In genomic region chr4:26288308-26288982, GRCh38 we compare ENCODE assay signal across 9 cellular contexts. TPM values are rescaled to one million over a fixed set of nuclear protein-coding genes. Genes with fewer than 3 reads are reported as not detected.
DNase-seq lines count a peak whose midpoint lies in the region; ATAC-seq and TF ChIP-seq lines count a peak whose summit lies in the region.
"Had no signal": no experiment of that assay in that cellular context is flagged by ENCODE, and none has a peak within 500 bp of the region (broad histone marks: within the 10 kb centered on the region; RNA-seq: fewer than 3 reads in every experiment).

No MANE protein-coding gene starts in this region.

- peak; percentile 82 for DNase-seq in SIG-M5 (lab: John Stamatoyannopoulos, UW)
- peak; percentile 40 to 62 for DNase-seq in foreskin keratinocyte
- DNase-seq in iPS-NIHi7 (ENCODE audit: extremely low spot score): no peak
- DNase-seq in thyroid gland: no peak
- no peak for DNase-seq in NCI-H1092 treated with DMSO at 0.1 percent for 48 hours (lab: John Stamatoyannopoulos, UW)

- H3K36me3 ChIP-seq in ACC112 (ENCODE audit: insufficient read depth, low read length) (no peaks in the 10 kb centered on the region), thyroid gland (no peaks in the 10 kb centered on the region)

- H2AFZ ChIP-seq in ACC112 (ENCODE audit: low read length, unreplicated experiment): peak overlapping the region; percentile 33

- WGBS in thyroid gland, 2 donors: 69 to 82% methylated on average over 6 of the region's 6 CpGs

- no peak for TF ChIP-seq CTCF in foreskin keratinocyte (conservative IDR thresholded peaks at IDR 0.05)
- TF ChIP-seq CTCF in thyroid gland (IDR thresholded peaks at IDR 0.05): no peak

- peak overlapping the region; percentile 50 for H3K27ac ChIP-seq in ACC112 (ENCODE audit: low read depth, low read length)
- H3K27ac ChIP-seq in foreskin keratinocyte: no peak overlapping the region
- no peak overlapping the region for H3K27ac ChIP-seq in thyroid gland

- H3K4me1 ChIP-seq in ACC112 (ENCODE audit: control insufficient read depth, insufficient read depth, low read length, unreplicated experiment): peaks cover 13% of the 10 kb centered on the region
- peaks cover 8% of the 10 kb centered on the region for H3K4me1 ChIP-seq in foreskin keratinocyte
- H3K4me1 ChIP-seq in thyroid gland: no peaks in the 10 kb centered on the region
- H3K4me1 ChIP-seq: body of pancreas had no signal

- H3K27me3 ChIP-seq in ACC112 (ENCODE audit: insufficient read depth, low read length): no peaks in the 10 kb centered on the region
- peaks cover 16% of the 10 kb centered on the region for H3K27me3 ChIP-seq in foreskin keratinocyte
- H3K27me3 ChIP-seq in thyroid gland: no peaks in the 10 kb centered on the region
- H3K27me3 ChIP-seq: body of pancreas had no signal

- H3K4me3 ChIP-seq in ACC112 (ENCODE audit: low read depth, low read length) (no peak overlapping the region), thyroid gland (replicated peaks in 1 of 3) (no peak overlapping the region)
- H3K4me3 ChIP-seq: body of pancreas had no signal

- ATAC-seq in GM18520 (IDR thresholded peaks at IDR 0.05; ENCODE audit: unreplicated experiment): peak; percentile 85
- peak; percentile 86 for ATAC-seq in HG02938 (IDR thresholded peaks at IDR 0.05; ENCODE audit: unreplicated experiment)
- peak; percentile 72 for ATAC-seq in foreskin keratinocyte
- ATAC-seq: body of pancreas had no signal

- intact Hi-C loops in thyroid gland (cut with DNase I): no loop called here

- H3K79me2 ChIP-seq in ACC112 (ENCODE audit: control insufficient read depth, insufficient read depth, low read length, unreplicated experiment): no peaks in the 10 kb centered on the region

- H3K9me3 ChIP-seq in thyroid gland: no peaks in the 10 kb centered on the region
- H3K9me3 ChIP-seq: body of pancreas had no signal

- no peak for TF ChIP-seq POLR2A in thyroid gland (IDR thresholded peaks at IDR 0.05)

RNA-seq across cellular contexts. Expression of gene RBPJ, which starts 32.4 kb away (rescaled TPM):
- 29.3 and 31.5 TPM in 2 replicates for total RNA-seq in foreskin keratinocyte
- polyA plus RNA-seq in foreskin keratinocyte: 14.3 and 14.7 TPM in 2 replicates
- total RNA-seq in thyroid gland: 10 to 100 TPM; 60.4 to 99.3 (median 78.5) TPM

Comparison
In these comparisons a context has a peak if more than half of its experiments do, and no peak if none do; other contexts are left out.
1. DNase-seq: peak in SIG-M5 (single experiment) and foreskin keratinocyte (2 of 2); none in iPS-NIHi7 (single experiment), thyroid gland (0 of 2) and NCI-H1092 treated with DMSO at 0.1 percent for 48 hours (single experiment).
2. Peak in every context shown above with its lines, with median percentiles within 50 percentile points of each other: ATAC-seq.